27 cellular contexts compared by ENCODE assay signal in genomic region chr16:88542231-88542630, GRCh38.
"Had no signal": no experiment of that assay in that cellular context is flagged by ENCODE, and none has a peak within 500 bp of the region (broad histone marks: within the 10 kb centered on the region; RNA-seq: fewer than 3 reads in every experiment).

No MANE protein-coding gene starts in this region.

- H3K4me3 Mint-ChIP-seq: activated CD4-positive, alpha-beta T cell treated with anti-CD3 and anti-CD28 coated beads for 36 hours; activated naive CD4-positive, alpha-beta T cell treated with anti-CD3 and anti-CD28 coated beads for 36 hours; activated T-cell treated with anti-CD3 and anti-CD28 coated beads, Interleukin-2, amount 50 U/mL, for 72 hours; mesothelial cell of epicardium; naive thymus-derived CD8-positive, alpha-beta T cell; WTC11 had no signal

- H3K36me3 Mint-ChIP-seq: neural progenitor cell had no signal

- H3K4me3 ChIP-seq: cardiac muscle cell, dorsolateral prefrontal cortex, esophagus squamous epithelium, gastrocnemius medialis, neural progenitor cell, psoas muscle, right atrium auricular region, upper lobe of left lung had no signal

- H3K27ac Mint-ChIP-seq: activated CD4-positive, alpha-beta T cell treated with anti-CD3 and anti-CD28 coated beads for 36 hours; activated naive CD4-positive, alpha-beta T cell treated with anti-CD3 and anti-CD28 coated beads for 36 hours; activated T-cell treated with anti-CD3 and anti-CD28 coated beads, Interleukin-2, amount 50 U/mL, for 72 hours; effector memory CD8-positive, alpha-beta T cell; mesothelial cell of epicardium; naive thymus-derived CD8-positive, alpha-beta T cell; neural progenitor cell; WTC11 had no signal

- DNase-seq: activated CD4-positive, alpha-beta T cell treated with anti-CD3 and anti-CD28 coated beads for 36 hours; activated CD4-positive, alpha-beta T cell treated with anti-CD3 and anti-CD28 coated beads, Interleukin-2, amount 50 U/mL, for 48 hours; activated effector memory CD4-positive, alpha-beta T cell treated with Interleukin-2 at 50 U/mL for 16 hours; activated naive CD4-positive, alpha-beta T cell treated with anti-CD3 and anti-CD28 coated beads for 36 hours; activated T-cell treated with anti-CD3 and anti-CD28 coated beads, Interleukin-2, amount 50 U/mL, for 72 hours; amygdala; effector memory CD8-positive, alpha-beta T cell; esophagus squamous epithelium; gastrocnemius medialis; head of caudate nucleus; hypothalamus; left ventricle myocardium superior; mammary epithelial cell; naive thymus-derived CD8-positive, alpha-beta T cell; stimulated activated CD4-positive, alpha-beta T cell treated with anti-CD3 and anti-CD28 coated beads, Interleukin-4, amount 100 ng/mL, for 4 hours; stimulated activated naive CD8-positive, alpha-beta T cell treated with anti-CD3 and anti-CD28 coated beads, Interleukin-15, Interleukin-2, amounts not matched to agents 100 U/mL and 50 U/mL, for 24 hours; T1000; upper lobe of left lung had no signal

- H3K4me1 Mint-ChIP-seq: activated CD4-positive, alpha-beta T cell treated with anti-CD3 and anti-CD28 coated beads for 36 hours had no signal

- ATAC-seq: activated CD4-positive, alpha-beta T cell treated with anti-CD3 and anti-CD28 coated beads for 36 hours; activated T-cell treated with anti-CD3 and anti-CD28 coated beads, Interleukin-2, amount 50 U/mL, for 72 hours; effector memory CD8-positive, alpha-beta T cell; gastrocnemius medialis; left ventricle myocardium superior; naive thymus-derived CD8-positive, alpha-beta T cell; psoas muscle; stimulated activated naive CD8-positive, alpha-beta T cell treated with anti-CD3 and anti-CD28 coated beads, Interleukin-15, Interleukin-2, amounts not matched to agents 100 U/mL and 50 U/mL, for 24 hours; WTC11 had no signal

- H3K4me1 ChIP-seq: gastrocnemius medialis, psoas muscle, right atrium auricular region, upper lobe of left lung had no signal

- H3K27ac ChIP-seq: cardiac muscle cell, esophagus squamous epithelium, gastrocnemius medialis, neural progenitor cell, psoas muscle, right atrium auricular region, upper lobe of left lung had no signal

- FAIRE-seq: endothelial cell of umbilical vein, islet of Langerhans had no signal

- H3K36me3 ChIP-seq: cardiac muscle cell, esophagus squamous epithelium, gastrocnemius medialis, neural progenitor cell, right atrium auricular region, upper lobe of left lung had no signal
